13 cellular contexts compared by ENCODE assay signal in genomic region chr3:105593315-105593714, GRCh38.
A peak's percentile ranks its signal among the peaks of the same experiment; 100 is the strongest.
DNase-seq lines count a peak whose midpoint lies in the region.
"Had no signal": no experiment of that assay in that cellular context is flagged by ENCODE, and none has a peak within 500 bp of the region (broad histone marks: within the 10 kb centered on the region; RNA-seq: fewer than 3 reads in every experiment).

No MANE protein-coding gene starts in this region.

- no peak overlapping the region for H3K27ac ChIP-seq in GM23248
- peak overlapping the region; percentile 62 for H3K27ac ChIP-seq in epithelial cell of prostate
- H3K27ac ChIP-seq: 22Rv1 had no signal

- H3K9me2 ChIP-seq in GM23248 (ENCODE audit: insufficient read depth): no peaks in the 10 kb centered on the region

- no peaks in the 10 kb centered on the region for H3K36me3 ChIP-seq in GM23248 (ENCODE audit: low read depth)

- in situ Hi-C loops in GM23248 (cut with MboI): no loop called here

- peak; percentile 43 for DNase-seq in DMS153 (lab: John Stamatoyannopoulos, UW)
- no peak for DNase-seq in DMS153 treated with DMSO at 0.1 percent for 48 hours (lab: John Stamatoyannopoulos, UW; ENCODE audit: unreplicated experiment)
- no peak for DNase-seq in GM23248
- DNase-seq in NCI-H2171 (lab: John Stamatoyannopoulos, UW): peak; percentile 1
- no peak for DNase-seq in epithelial cell of prostate (ENCODE audit: low read depth, low spot score)
- DNase-seq in HK-2 (ENCODE audit: unreplicated experiment): no peak
- DNase-seq in stimulated activated CD4-positive, alpha-beta T cell treated with anti-CD3 and anti-CD28 coated beads, Interleukin-12 subunit alpha, Interleukin-12 subunit beta, amount 100 ng/mL, for 4 hours: no peak
- DNase-seq: CD8-positive, alpha-beta T cell; COR-L47; DMS53; GF-D8 had no signal

- H3K79me2 ChIP-seq in GM23248 (ENCODE audit: insufficient read depth): no peaks in the 10 kb centered on the region

- H3K4me3 ChIP-seq in GM23248: no peak overlapping the region
- H3K4me3 ChIP-seq: K562 had no signal

- no peak overlapping the region for H3K4me2 ChIP-seq in GM23248 (ENCODE audit: unreplicated experiment)

- H3F3A ChIP-seq in GM23248 (ENCODE audit: insufficient read depth): peaks cover 16% of the 10 kb centered on the region

- H3K9ac ChIP-seq in GM23248: no peak overlapping the region

- H4K20me1 ChIP-seq in GM23248 (ENCODE audit: insufficient read depth): no peaks in the 10 kb centered on the region

- no peaks in the 10 kb centered on the region for H3K27me3 ChIP-seq in GM23248 (replicated peaks; ENCODE audit: insufficient read depth)

- no peaks in the 10 kb centered on the region for H3K9me3 ChIP-seq in GM23248 (ENCODE audit: low read depth)

- 0 out of 2 replicates have a peak overlapping the region, but pooled peaks have one; percentile 57 for H2AFZ ChIP-seq in GM23248

- WGBS in GM23248 (ENCODE audit: low coverage in 1 of 2, low lambda C conversion rate in 2 of 2, missing lambda C conversion rate in 2 of 2), 2 experiments: 93 to 95% methylated on average over 10 of the region's 10 CpGs

- peaks cover 27% of the 10 kb centered on the region for H3K4me1 ChIP-seq in GM23248 (ENCODE audit: insufficient read depth)

Comparison
In these comparisons a context has a peak if more than half of its experiments do, and no peak if none do; other contexts are left out.
1. DNase-seq: peak in DMS153 (single experiment) and NCI-H2171 (single experiment); none in DMS153 treated with DMSO at 0.1 percent for 48 hours (single experiment), GM23248 (single experiment), epithelial cell of prostate (single experiment), HK-2 (single experiment) and stimulated activated CD4-positive, alpha-beta T cell treated with anti-CD3 and anti-CD28 coated beads, Interleukin-12 subunit alpha, Interleukin-12 subunit beta, amount 100 ng/mL, for 4 hours (single experiment).